Comparison of ENCODE assay signal across 8 cellular contexts in genomic region chr19:11155373-11156120, GRCh38. TPM values are rescaled to one million over a fixed set of nuclear protein-coding genes. Genes with fewer than 3 reads are reported as not detected.
DNase-seq lines count a peak whose midpoint lies in the region; ATAC-seq and TF ChIP-seq lines count a peak whose summit lies in the region.

Gene SPC24, minus strand, starts transcription at chr19:11155782. Its CDS starts 6 bp downstream, at chr19:11155776.

- H3K27ac ChIP-seq in osteoblast (ENCODE audit: low read depth, low read length) (peak within 1 kb of the TSS; percentile 68), thymus (ENCODE audit: low read depth) (peak within 1 kb of the TSS; percentile 88)

- H3K27ac Mint-ChIP-seq in activated naive CD8-positive, alpha-beta T cell: peak within 1 kb of the TSS; percentile 64
- H3K27ac Mint-ChIP-seq in glutamatergic neuron (ENCODE audit: unreplicated experiment): peak within 1 kb of the TSS; percentile 66

- under 1% methylated on average over 50 of the region's 50 CpGs for WGBS in thymus

- CTCF ChIA-PET in GM10248 (lab: Yijun Ruan, JAX): interaction anchor here (1.4 to 2.2 kb wide), 3 partner anchors 30 to 226 kb away, joined by 5 to 6 read pairs (median 5); no protein-coding TSS in a partner anchor

- peak within 1 kb of the TSS; percentile 87 for H3K4me3 Mint-ChIP-seq in activated naive CD8-positive, alpha-beta T cell
- H3K4me3 Mint-ChIP-seq in glutamatergic neuron (ENCODE audit: unreplicated experiment): peak within 1 kb of the TSS; percentile 80

- peak; percentile 100 for DNase-seq in GM10248 (ENCODE audit: extremely low spot score)
- DNase-seq in NCI-H1105 (lab: John Stamatoyannopoulos, UW): peak; percentile 98
- DNase-seq in SKM-1 treated with dmso at 0.1 percent for 144 hours (lab: John Stamatoyannopoulos, UW; ENCODE audit: unreplicated experiment): peak; percentile 99
- DNase-seq in glutamatergic neuron: peak; percentile 95
- DNase-seq in osteoblast (ENCODE audit: insufficient read length, low spot score, missing footprints): peak; percentile 99

- no peak for TF ChIP-seq CTCF in GM10248 (IDR thresholded peaks at IDR 0.05; ENCODE audit: control extremely low read depth, extremely low read depth, low read depth, missing control alignments)
- no peak for TF ChIP-seq CTCF in glutamatergic neuron (IDR thresholded peaks at IDR 0.05; ENCODE audit: partially characterized antibody, unreplicated experiment)
- TF ChIP-seq CTCF in osteoblast (IDR thresholded peaks at IDR 0.05; ENCODE audit: extremely low read depth, low read depth, low read length): no peak

- H3K36me3 Mint-ChIP-seq in activated naive CD8-positive, alpha-beta T cell: no peaks in the 10 kb centered on the region
- no peaks in the 10 kb centered on the region for H3K36me3 Mint-ChIP-seq in glutamatergic neuron (ENCODE audit: unreplicated experiment)

- H3K27me3 ChIP-seq in osteoblast (ENCODE audit: insufficient read depth, low read length): no peaks in the 10 kb centered on the region
- H3K27me3 ChIP-seq in thymus (ENCODE audit: control insufficient read depth, insufficient read depth): no peaks in the 10 kb centered on the region

- peaks cover 4% of the 10 kb centered on the region for H3K4me1 Mint-ChIP-seq in activated naive CD8-positive, alpha-beta T cell (ENCODE audit: low read depth)
- H3K4me1 Mint-ChIP-seq in glutamatergic neuron (ENCODE audit: low read depth, unreplicated experiment): no peaks in the 10 kb centered on the region

- H3K36me3 ChIP-seq in osteoblast (ENCODE audit: insufficient read depth, low read length) (no peaks in the 10 kb centered on the region), thymus (ENCODE audit: control insufficient read depth, insufficient read depth) (no peaks in the 10 kb centered on the region)

- no peaks in the 10 kb centered on the region for H4K20me1 ChIP-seq in osteoblast (ENCODE audit: insufficient read depth, low read length)

- H3K27me3 Mint-ChIP-seq in activated naive CD8-positive, alpha-beta T cell: no peaks in the 10 kb centered on the region
- no peaks in the 10 kb centered on the region for H3K27me3 Mint-ChIP-seq in glutamatergic neuron (ENCODE audit: unreplicated experiment)

- peaks cover 29% of the 10 kb centered on the region for H3K79me2 ChIP-seq in osteoblast (ENCODE audit: insufficient read depth, low read length)

- peak within 1 kb of the TSS; percentile 86 for H2AFZ ChIP-seq in osteoblast (ENCODE audit: low read length)

- POLR2A ChIA-PET in GM10248 (lab: Yijun Ruan, JAX): no interaction called here

- no peaks in the 10 kb centered on the region for H3K9me3 Mint-ChIP-seq in activated naive CD8-positive, alpha-beta T cell (ENCODE audit: low read depth)
- H3K9me3 Mint-ChIP-seq in glutamatergic neuron (ENCODE audit: unreplicated experiment): peaks cover 13% of the 10 kb centered on the region

- peak; percentile 98 for ATAC-seq in HG02623 (IDR thresholded peaks at IDR 0.05; ENCODE audit: unreplicated experiment)

- H3K9me3 ChIP-seq in osteoblast (ENCODE audit: low read depth, low read length) (no peaks in the 10 kb centered on the region), thymus (ENCODE audit: control insufficient read depth) (no peaks in the 10 kb centered on the region)

- peak within 1 kb of the TSS; percentile 83 for H3K4me2 ChIP-seq in osteoblast (ENCODE audit: insufficient read depth, low read length)

- H3K4me1 ChIP-seq in osteoblast (ENCODE audit: insufficient read depth, low read length): peaks cover 38% of the 10 kb centered on the region
- peaks cover 11% of the 10 kb centered on the region for H3K4me1 ChIP-seq in thymus (ENCODE audit: control insufficient read depth, insufficient read depth, low read length)

- H3K4me3 ChIP-seq in osteoblast (ENCODE audit: insufficient read depth, low read length): peak within 1 kb of the TSS; percentile 88
- H3K4me3 ChIP-seq in thymus (ENCODE audit: low read length): peak within 1 kb of the TSS; percentile 73

RNA-seq across cellular contexts. Expression of gene SPC24, which starts in this region (rescaled TPM):
- total RNA-seq in glutamatergic neuron (ENCODE audit: unreplicated experiment) (3.8 TPM), osteoblast (5.4 and 6.5 TPM in 2 replicates)
- polyA plus RNA-seq in thymus: 4.0 TPM

Comparison
In these comparisons a context has a peak if more than half of its experiments do, and no peak if none do; other contexts are left out.
1. Peak in every context shown above with its lines: DNase-seq, ATAC-seq, H3K4me3 ChIP-seq and H3K27ac ChIP-seq.